In genomic region chr9:93555370-93555769, GRCh38 we compare ENCODE assay signal across 26 cellular contexts.
"Had no signal": no experiment of that assay in that cellular context is flagged by ENCODE, and none has a peak within 500 bp of the region (broad histone marks: within the 10 kb centered on the region; RNA-seq: fewer than 3 reads in every experiment).

No MANE protein-coding gene starts in this region.

- H3K27ac Mint-ChIP-seq: naive B cell; stimulated activated effector memory CD8-positive, alpha-beta T cell treated with anti-CD3 and anti-CD28 coated beads, Interleukin-12 subunit alpha, Interleukin-12 subunit beta, amount 100 ng/mL, for 72 hours had no signal

- H3K4me3 Mint-ChIP-seq: naive B cell; stimulated activated effector memory CD8-positive, alpha-beta T cell treated with anti-CD3 and anti-CD28 coated beads, Interleukin-12 subunit alpha, Interleukin-12 subunit beta, amount 100 ng/mL, for 72 hours had no signal

- H3K4me1 Mint-ChIP-seq: naive B cell; stimulated activated effector memory CD8-positive, alpha-beta T cell treated with anti-CD3 and anti-CD28 coated beads, Interleukin-12 subunit alpha, Interleukin-12 subunit beta, amount 100 ng/mL, for 72 hours had no signal

- H3K9me3 ChIP-seq: esophagus muscularis mucosa, lower lobe of right lung, mucosa of descending colon, ovary, psoas muscle, sigmoid colon, testis, tibial artery, upper lobe of left lung had no signal

- H3K27me3 ChIP-seq: esophagus muscularis mucosa, foreskin keratinocyte, ovary, sigmoid colon, testis, tibial artery, upper lobe of left lung had no signal

- H3K36me3 ChIP-seq: ovary had no signal

- DNase-seq: cerebellar nuclear complex; cortex of kidney; foreskin keratinocyte; glutamatergic neuron; hypothalamus; left ventricle myocardium superior; lower lobe of right lung; mucosa of descending colon; naive B cell; occipital lobe; ovary; posterior cingulate gyrus; psoas muscle; right cardiac atrium; sigmoid colon; stimulated activated CD4-positive, alpha-beta T cell treated with anti-CD3 and anti-CD28 coated beads, Interleukin-2, amount 100 ng/mL, for 24 hours; stimulated activated CD4-positive, alpha-beta T cell treated with anti-CD3 and anti-CD28 coated beads, Interleukin-4, amount 100 ng/mL, for 24 hours; stimulated activated naive CD8-positive, alpha-beta T cell treated with anti-CD3 and anti-CD28 coated beads, Interleukin-15, Interleukin-2, amounts not matched to agents 100 U/mL and 50 U/mL, for 24 hours; testis; tibial artery; upper lobe of left lung had no signal

- H3K4me1 ChIP-seq: foreskin keratinocyte, lower lobe of right lung, psoas muscle, tibial artery, upper lobe of left lung had no signal

- H3K27me3 Mint-ChIP-seq: naive B cell had no signal

- H3K27ac ChIP-seq: epithelial cell of prostate, esophagus muscularis mucosa, foreskin keratinocyte, lower lobe of right lung, ovary, psoas muscle, sigmoid colon, testis, tibial artery, upper lobe of left lung had no signal

- H3K4me3 ChIP-seq: esophagus muscularis mucosa, lower lobe of right lung, mucosa of descending colon, ovary, psoas muscle, sigmoid colon, testis, tibial artery, upper lobe of left lung had no signal

- H3K9me3 Mint-ChIP-seq: naive B cell; stimulated activated effector memory CD8-positive, alpha-beta T cell treated with anti-CD3 and anti-CD28 coated beads, Interleukin-12 subunit alpha, Interleukin-12 subunit beta, amount 100 ng/mL, for 72 hours had no signal

- FAIRE-seq: keratinocyte, urothelium cell line had no signal

- ATAC-seq: foreskin keratinocyte; left ventricle myocardium superior; lower lobe of right lung; mucosa of descending colon; psoas muscle; right cardiac atrium; stimulated activated effector memory CD8-positive, alpha-beta T cell treated with anti-CD3 and anti-CD28 coated beads, Interleukin-12 subunit alpha, Interleukin-12 subunit beta, amount 100 ng/mL, for 72 hours; stimulated activated naive CD8-positive, alpha-beta T cell treated with anti-CD3 and anti-CD28 coated beads, Interleukin-15, Interleukin-2, amounts not matched to agents 100 U/mL and 50 U/mL, for 24 hours had no signal
